Comparison of ENCODE assay signal across 17 cellular contexts in the genomic region with DNA sequence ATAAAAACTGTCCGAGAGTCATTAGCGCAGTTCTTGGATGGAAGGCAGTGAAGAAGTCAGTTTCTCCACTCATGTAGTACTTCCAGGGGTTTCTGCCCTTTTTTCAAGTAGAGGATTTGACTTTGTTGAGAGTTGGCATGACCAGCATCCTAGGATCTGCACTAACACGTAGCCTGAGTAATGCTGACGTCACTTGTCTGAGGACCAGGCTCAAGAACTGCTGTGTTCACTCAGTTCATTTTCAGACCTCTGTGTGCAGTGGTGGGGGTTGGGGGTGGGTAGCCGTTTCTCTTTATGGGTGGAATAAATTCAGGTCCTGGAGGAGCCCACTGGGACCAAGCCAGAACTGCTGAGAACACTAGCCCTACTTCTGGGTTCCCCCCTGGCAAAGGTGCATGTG. TPM values are rescaled to one million over a fixed set of nuclear protein-coding genes. Genes with fewer than 3 reads are reported as not detected.
DNase-seq lines count a peak whose midpoint lies in the region; ATAC-seq and TF ChIP-seq lines count a peak whose summit lies in the region.
"Had no signal": no experiment of that assay in that cellular context is flagged by ENCODE, and none has a peak within 500 bp of the region (broad histone marks: within the 10 kb centered on the region; RNA-seq: fewer than 3 reads in every experiment).

No MANE protein-coding gene starts in this region.

- H3K9ac ChIP-seq in neural progenitor cell = no peak overlapping the region
- H3K9ac ChIP-seq: parathyroid adenoma had no signal

- H3K9me3 Mint-ChIP-seq in CD4-positive, alpha-beta T cell = no peaks in the 10 kb centered on the region
- H3K9me3 Mint-ChIP-seq in neural progenitor cell = peaks cover 18% of the 10 kb centered on the region
- H3K9me3 Mint-ChIP-seq: activated T-cell treated with anti-CD3 and anti-CD28 coated beads, Interleukin-2, amount 50 U/mL, for 4 hours; memory B cell had no signal

- intact Hi-C loops in CD4-positive, alpha-beta T cell (cut with DNase I, micrococcal nuclease) = loop anchor here (5.0 kb wide), 3 partner anchors 34 to 221 kb away; no protein-coding TSS in a partner anchor

- H3K79me2 ChIP-seq in neural progenitor cell (ENCODE audit: low read depth) = peaks cover 100% of the 10 kb centered on the region
- H3K79me2 ChIP-seq: parathyroid adenoma had no signal

- H3K27ac ChIP-seq in CD4-positive, alpha-beta T cell (ENCODE audit: low read depth, low read length) = no peak overlapping the region
- H3K27ac ChIP-seq in RWPE1 (peak overlapping the region; percentile 84), epithelial cell of prostate (peak overlapping the region; percentile 27), neural progenitor cell (no peak overlapping the region)
- H3K27ac ChIP-seq: parathyroid adenoma had no signal

- no peak overlapping the region for H3K4me3 Mint-ChIP-seq in CD4-positive, alpha-beta T cell
- H3K4me3 Mint-ChIP-seq in neural progenitor cell = no peak overlapping the region
- H3K4me3 Mint-ChIP-seq: activated T-cell treated with anti-CD3 and anti-CD28 coated beads, Interleukin-2, amount 50 U/mL, for 4 hours; memory B cell; T-helper 1 cell treated with Interleukin-12 subunit alpha and Interleukin-12 subunit beta and Interleukin-4 antibody, amounts not matched to agents 30 μg/mL and 1 μg/mL, for 36 hours had no signal

- peaks cover 93% of the 10 kb centered on the region for H3K4me1 Mint-ChIP-seq in CD4-positive, alpha-beta T cell (ENCODE audit: low read depth)
- peaks cover 66% of the 10 kb centered on the region for H3K4me1 Mint-ChIP-seq in neural progenitor cell

- TF ChIP-seq CTCF in CD4-positive, alpha-beta T cell (IDR thresholded peaks at IDR 0.05) = no peak
- TF ChIP-seq CTCF in RWPE1 (conservative IDR thresholded peaks at IDR 0.05; ENCODE audit: low read depth) (no peak), neural progenitor cell (IDR thresholded peaks at IDR 0.05) (no peak)

- peaks cover 54% of the 10 kb centered on the region for H3K36me3 Mint-ChIP-seq in CD4-positive, alpha-beta T cell (ENCODE audit: low read depth)
- peaks cover 43% of the 10 kb centered on the region for H3K36me3 Mint-ChIP-seq in neural progenitor cell

- no peaks in the 10 kb centered on the region for H3K27me3 Mint-ChIP-seq in CD4-positive, alpha-beta T cell
- H3K27me3 Mint-ChIP-seq in neural progenitor cell (ENCODE audit: insufficient read depth, low read depth) = peaks cover 2% of the 10 kb centered on the region
- H3K27me3 Mint-ChIP-seq: memory B cell had no signal

- peaks cover 55% of the 10 kb centered on the region for H3K4me1 ChIP-seq in neural progenitor cell

- H3F3A ChIP-seq in neural progenitor cell (ENCODE audit: low read depth) = peaks cover 28% of the 10 kb centered on the region

- H2AFZ ChIP-seq in neural progenitor cell (replicated peaks) = no peak overlapping the region
- H2AFZ ChIP-seq: parathyroid adenoma had no signal

- H3K27me3 ChIP-seq in CD4-positive, alpha-beta T cell (ENCODE audit: control insufficient read depth, insufficient read depth, low read length) = no peaks in the 10 kb centered on the region
- no peaks in the 10 kb centered on the region for H3K27me3 ChIP-seq in neural progenitor cell
- H3K27me3 ChIP-seq: BE2C had no signal

- peak overlapping the region; percentile 91 for H3K27ac Mint-ChIP-seq in CD4-positive, alpha-beta T cell
- H3K27ac Mint-ChIP-seq in neural progenitor cell = peak overlapping the region; percentile 68

- no peak for ATAC-seq in CD4-positive, alpha-beta T cell (ENCODE audit: poor library complexity)
- no peak for ATAC-seq in HG02642 (IDR thresholded peaks at IDR 0.05; ENCODE audit: poor library complexity, unreplicated experiment)
- no peak for ATAC-seq in HG03108 (IDR thresholded peaks at IDR 0.05; ENCODE audit: unreplicated experiment)
- ATAC-seq: activated T-cell treated with anti-CD3 and anti-CD28 coated beads, Interleukin-2, amount 50 U/mL, for 4 hours had no signal

- peaks cover 37% of the 10 kb centered on the region for H4K20me1 ChIP-seq in neural progenitor cell (ENCODE audit: low read depth)

- no peak overlapping the region for H3K4me2 ChIP-seq in neural progenitor cell

- POLR2A ChIA-PET in CD4-positive, alpha-beta T cell (lab: Charles Lee) = no interaction called here
- POLR2A ChIA-PET in RWPE1 (lab: Yijun Ruan, JAX; ENCODE audit: low non-redundant PET) = no interaction called here

- H3K36me3 ChIP-seq in neural progenitor cell = no peaks in the 10 kb centered on the region
- H3K36me3 ChIP-seq: BE2C had no signal

- no peaks in the 10 kb centered on the region for H3K9me3 ChIP-seq in CD4-positive, alpha-beta T cell (ENCODE audit: control insufficient read depth, low read length)
- H3K9me3 ChIP-seq in neural progenitor cell (ENCODE audit: low read depth) = no peaks in the 10 kb centered on the region
- H3K9me3 ChIP-seq: BE2C had no signal

- H3K4me3 ChIP-seq in neural progenitor cell = no peak overlapping the region

- CTCF ChIA-PET in CD4-positive, alpha-beta T cell (lab: Charles Lee) = no interaction called here
- CTCF ChIA-PET in RWPE1 (lab: Yijun Ruan, JAX) = interaction anchor here (0.7 kb wide), 1 partner anchor 16 kb away, joined by 5 read pairs; no protein-coding TSS in a partner anchor

- DNase-seq in CD4-positive, alpha-beta T cell = no peak
- peak; percentile 68 for DNase-seq in RWPE1 (ENCODE audit: low spot score)
- DNase-seq in epithelial cell of prostate (ENCODE audit: low read depth, low spot score) = peak; percentile 69
- no peak for DNase-seq in neural progenitor cell (ENCODE audit: low spot score)
- DNase-seq in AG08396 (ENCODE audit: low spot score) = no peak
- DNase-seq in activated naive CD4-positive, alpha-beta T cell treated with anti-CD3 and anti-CD28 coated beads, Interleukin-2, amount 50 U/mL, for 16 hours = no peak
- DNase-seq: activated CD4-positive, alpha-beta T cell treated with anti-CD3 and anti-CD28 coated beads for 48 hours; activated T-cell treated with anti-CD3 and anti-CD28 coated beads, Interleukin-2, amount 50 U/mL, for 4 hours; BE2C; DND-41; KBM-7; NCI-H1694 had no signal

RNA-seq across cellular contexts. Expression of a gene that starts 53.3 kb away (rescaled TPM):
- 10 to 100 TPM; 13.5 to 14.4 TPM for total RNA-seq in CD4-positive, alpha-beta T cell
- 67.5 and 108 TPM in 2 replicates for total RNA-seq in neural progenitor cell (ENCODE audit: low replicate concordance)

RNA-seq across cellular contexts. Expression of a gene that starts 53.3 kb away (rescaled TPM):
- total RNA-seq in CD4-positive, alpha-beta T cell = 1 to 10 TPM; 4.6 to 4.9 TPM
- 31.8 and 44.3 TPM in 2 replicates for total RNA-seq in neural progenitor cell (ENCODE audit: low replicate concordance)

Comparison
In these comparisons a context has a peak if more than half of its experiments do, and no peak if none do; other contexts are left out.
1. DNase-seq: peak in RWPE1 (single experiment) and epithelial cell of prostate (single experiment); none in CD4-positive, alpha-beta T cell (0 of 10), neural progenitor cell (single experiment), AG08396 (single experiment) and activated naive CD4-positive, alpha-beta T cell treated with anti-CD3 and anti-CD28 coated beads, Interleukin-2, amount 50 U/mL, for 16 hours (single experiment).
2. H3K27ac ChIP-seq: peak in RWPE1 (single experiment) and epithelial cell of prostate (single experiment); none in CD4-positive, alpha-beta T cell (single experiment) and neural progenitor cell (single experiment).